Comparison of ENCODE assay signal across 17 cellular contexts in genomic region chr9:107862329-107862728, GRCh38.
"Had no signal": no experiment of that assay in that cellular context is flagged by ENCODE, and none has a peak within 500 bp of the region (broad histone marks: within the 10 kb centered on the region; RNA-seq: fewer than 3 reads in every experiment).

No MANE protein-coding gene starts in this region.

- H3K4me1 ChIP-seq: colonic mucosa had no signal

- ATAC-seq: activated naive CD4-positive, alpha-beta T cell treated with anti-CD3 and anti-CD28 coated beads, Interleukin-2, amount 50 U/mL, for 72 hours; activated T-cell treated with anti-CD3 and anti-CD28 coated beads, Interleukin-2, amount 50 U/mL, for 72 hours; esophagus mucosa had no signal

- H3K36me3 Mint-ChIP-seq: activated naive CD4-positive, alpha-beta T cell treated with anti-CD3 and anti-CD28 coated beads, Interleukin-2, amount 50 U/mL, for 72 hours had no signal

- H3K4me3 ChIP-seq: colonic mucosa, hepatocyte, tibial nerve had no signal

- H3K9me3 Mint-ChIP-seq: activated B cell treated with CpG ODN at 0.5 μM for 24 hours had no signal

- H3K27me3 ChIP-seq: colonic mucosa, hepatocyte, tibial nerve had no signal

- DNase-seq: activated B cell treated with CpG ODN at 0.5 μM for 24 hours; activated CD4-positive, alpha-beta T cell treated with anti-CD3 and anti-CD28 coated beads for 48 hours; activated CD8-positive, alpha-beta memory T cell treated with anti-CD3 and anti-CD28 coated beads, Interleukin-2, amount 50 U/mL, for 48 hours; activated gamma-delta T cell; activated T-cell treated with anti-CD3 and anti-CD28 coated beads, Interleukin-2, amount 50 U/mL, for 72 hours; amniotic stem cell; central memory CD4-positive, alpha-beta T cell; colonic mucosa; islet precursor cell; stimulated activated CD4-positive, alpha-beta T cell treated with anti-CD3 and anti-CD28 coated beads, Interleukin-15, amount 100 ng/mL, for 24 hours; stimulated activated CD4-positive, alpha-beta T cell treated with anti-CD3 and anti-CD28 coated beads, Interleukin-4, amount 100 ng/mL, for 1 hour; stimulated activated naive CD4-positive, alpha-beta T cell; T-helper 2 cell had no signal

- H3K9me3 ChIP-seq: colonic mucosa had no signal

- H3K27me3 Mint-ChIP-seq: activated B cell treated with CpG ODN at 0.5 μM for 24 hours had no signal

- H3K27ac Mint-ChIP-seq: activated B cell treated with CpG ODN at 0.5 μM for 24 hours; activated naive CD4-positive, alpha-beta T cell treated with anti-CD3 and anti-CD28 coated beads, Interleukin-2, amount 50 U/mL, for 72 hours; activated T-cell treated with anti-CD3 and anti-CD28 coated beads, Interleukin-2, amount 50 U/mL, for 72 hours had no signal

- H3K27ac ChIP-seq: colonic mucosa, hepatocyte, tibial nerve had no signal

- H3K36me3 ChIP-seq: colonic mucosa, tibial nerve had no signal

- H3K4me3 Mint-ChIP-seq: activated B cell treated with CpG ODN at 0.5 μM for 24 hours; activated T-cell treated with anti-CD3 and anti-CD28 coated beads, Interleukin-2, amount 50 U/mL, for 72 hours had no signal
